Comparison of ENCODE assay signal across 23 cellular contexts in genomic region chr12:42884116-42884515, GRCh38.
"Had no signal": no experiment of that assay in that cellular context is flagged by ENCODE, and none has a peak within 500 bp of the region (broad histone marks: within the 10 kb centered on the region; RNA-seq: fewer than 3 reads in every experiment).

No MANE protein-coding gene starts in this region.

- H3K36me3 Mint-ChIP-seq: naive thymus-derived CD4-positive, alpha-beta T cell; stimulated activated effector memory CD8-positive, alpha-beta T cell treated with anti-CD3 and anti-CD28 coated beads, Interleukin-12 subunit alpha, Interleukin-12 subunit beta, amount 100 ng/mL, for 72 hours had no signal

- H3K27ac Mint-ChIP-seq: naive thymus-derived CD4-positive, alpha-beta T cell; natural killer cell treated with Interleukin-12 subunit alpha and Interleukin-12 subunit beta and Interleukin-15 and Interleukin-18, amount 100 ng/mL, for 72 hours; progenitor cell of endocrine pancreas; stimulated activated effector memory CD8-positive, alpha-beta T cell treated with anti-CD3 and anti-CD28 coated beads, Interleukin-12 subunit alpha, Interleukin-12 subunit beta, amount 100 ng/mL, for 72 hours; stimulated activated naive CD8-positive, alpha-beta T cell treated with anti-CD3 and anti-CD28 coated beads, Interleukin-15, Interleukin-2, amounts not matched to agents 100 ng/mL and 50 ng/mL, for 24 hours had no signal

- H3K79me2 ChIP-seq: hepatocyte had no signal

- H3K4me2 ChIP-seq: hepatocyte had no signal

- H2AFZ ChIP-seq: hepatocyte had no signal

- H3K4me3 Mint-ChIP-seq: naive thymus-derived CD4-positive, alpha-beta T cell; natural killer cell treated with Interleukin-12 subunit alpha and Interleukin-12 subunit beta and Interleukin-15 and Interleukin-18, amount 100 ng/mL, for 72 hours; stimulated activated effector memory CD8-positive, alpha-beta T cell treated with anti-CD3 and anti-CD28 coated beads, Interleukin-12 subunit alpha, Interleukin-12 subunit beta, amount 100 ng/mL, for 72 hours; stimulated activated naive CD8-positive, alpha-beta T cell treated with anti-CD3 and anti-CD28 coated beads, Interleukin-15, Interleukin-2, amounts not matched to agents 100 ng/mL and 50 ng/mL, for 24 hours had no signal

- DNase-seq: islet precursor cell; left ventricle myocardium inferior; midbrain; mucosa of descending colon; naive thymus-derived CD4-positive, alpha-beta T cell; ovary; retina; right cardiac atrium; spleen; stimulated activated CD4-positive, alpha-beta T cell treated with anti-CD3 and anti-CD28 coated beads, Interleukin-4, amount 100 ng/mL, for 24 hours; stimulated activated naive CD4-positive, alpha-beta T cell; tibial artery; trophoblast cell; upper lobe of right lung had no signal

- H3K36me3 ChIP-seq: left ventricle myocardium inferior, ovary, spleen, suprapubic skin, thoracic aorta, tibial artery, upper lobe of right lung had no signal

- H3K4me3 ChIP-seq: hepatocyte, left ventricle myocardium inferior, lung, mucosa of descending colon, ovary, skin epidermis, spleen, suprapubic skin, thoracic aorta, tibial artery, upper lobe of right lung had no signal

- H3K27ac ChIP-seq: hepatocyte, left ventricle myocardium inferior, ovary, skin epidermis, spleen, suprapubic skin, thoracic aorta, tibial artery, upper lobe of right lung had no signal

- H3K4me1 ChIP-seq: left ventricle myocardium inferior, spleen, suprapubic skin, tibial artery, upper lobe of right lung had no signal

- H3K9me3 ChIP-seq: ovary, suprapubic skin, tibial artery, upper lobe of right lung had no signal

- H3K27me3 ChIP-seq: hepatocyte, spleen, suprapubic skin, tibial artery, upper lobe of right lung had no signal

- H3K27me3 Mint-ChIP-seq: natural killer cell treated with Interleukin-12 subunit alpha and Interleukin-12 subunit beta and Interleukin-15 and Interleukin-18, amount 100 ng/mL, for 72 hours; progenitor cell of endocrine pancreas; stimulated activated naive CD8-positive, alpha-beta T cell treated with anti-CD3 and anti-CD28 coated beads, Interleukin-15, Interleukin-2, amounts not matched to agents 100 ng/mL and 50 ng/mL, for 24 hours had no signal

- H3K4me1 Mint-ChIP-seq: naive thymus-derived CD4-positive, alpha-beta T cell; stimulated activated effector memory CD8-positive, alpha-beta T cell treated with anti-CD3 and anti-CD28 coated beads, Interleukin-12 subunit alpha, Interleukin-12 subunit beta, amount 100 ng/mL, for 72 hours had no signal
